Comparison of ENCODE assay signal across 22 cellular contexts in the genomic region with DNA sequence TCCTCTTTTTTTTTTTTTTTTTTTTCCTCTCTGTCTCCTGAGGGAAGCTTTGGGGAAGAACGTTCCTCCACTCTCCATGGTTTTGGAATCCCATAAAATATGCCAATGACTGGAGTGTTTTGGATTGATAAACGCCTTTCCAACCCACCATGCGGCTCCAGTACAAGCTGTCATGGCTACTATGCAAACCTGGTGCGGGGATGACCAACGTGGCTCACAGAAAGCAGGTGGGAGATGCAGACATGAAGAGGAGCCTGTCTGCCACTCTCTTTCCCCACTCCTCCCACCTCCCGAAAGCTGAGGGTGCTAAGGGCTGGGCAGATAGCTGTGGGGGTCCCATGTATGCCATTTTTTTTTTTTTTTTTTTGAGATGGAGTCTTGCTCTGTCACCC.
DNase-seq lines count a peak whose midpoint lies in the region; ATAC-seq and TF ChIP-seq lines count a peak whose summit lies in the region.
"Had no signal": no experiment of that assay in that cellular context is flagged by ENCODE, and none has a peak within 500 bp of the region (broad histone marks: within the 10 kb centered on the region; RNA-seq: fewer than 3 reads in every experiment).

No MANE protein-coding gene starts in this region.

- POLR2A ChIA-PET in CD8-positive, alpha-beta memory T cell (lab: Charles Lee), result no interaction called here

- no peak for TF ChIP-seq CTCF in brain (conservative IDR thresholded peaks at IDR 0.05)

- no peaks in the 10 kb centered on the region for H3K9me3 ChIP-seq in CD8-positive, alpha-beta memory T cell (ENCODE audit: low read length)
- H3K9me3 ChIP-seq in SK-N-MC (ENCODE audit: low read depth, low read length) (no peaks in the 10 kb centered on the region), T-helper 17 cell (ENCODE audit: control insufficient read depth, low read length, poor library complexity, severe bottlenecking) (no peaks in the 10 kb centered on the region)
- H3K9me3 ChIP-seq: BLaER1 had no signal

- no peak for DNase-seq in CD8-positive, alpha-beta memory T cell
- DNase-seq in SK-N-MC (ENCODE audit: low read depth, low spot score) (no peak), retina (peak; percentile 37), SKM-1 treated with dmso at 0.1 percent for 144 hours (lab: John Stamatoyannopoulos, UW; ENCODE audit: unreplicated experiment) (no peak), T-helper 17 cell (no peak)
- DNase-seq: CD4-positive, CD25-positive, alpha-beta regulatory T cell; CD8-positive, alpha-beta T cell; DMS 273 treated with DMSO at 0.1 percent for 48 hours; DMS79; EL; GDM1; H9; HFFc6 had no signal

- H3K4me1 Mint-ChIP-seq in CD8-positive, alpha-beta memory T cell, result peaks cover 0 to 3% (median 0%) of the 10 kb centered on the region in 3 donors
- peaks cover 44% of the 10 kb centered on the region for H3K4me1 Mint-ChIP-seq in brain
- peaks cover 7% of the 10 kb centered on the region for H3K4me1 Mint-ChIP-seq in T-helper 17 cell

- ATAC-seq in T-helper 17 cell (no peak), GM21825 (IDR thresholded peaks at IDR 0.05; ENCODE audit: unreplicated experiment) (no peak)
- ATAC-seq: CD8-positive, alpha-beta T cell; GM12878; GM23338; HCT116 had no signal

- no peaks in the 10 kb centered on the region for H3K9me3 Mint-ChIP-seq in CD8-positive, alpha-beta memory T cell
- peaks cover 0 to 4% (median 0%) of the 10 kb centered on the region in 5 experiments for H3K9me3 Mint-ChIP-seq in brain
- H3K9me3 Mint-ChIP-seq: CD4-positive, CD25-positive, alpha-beta regulatory T cell; CD8-positive, alpha-beta T cell; GM23338; H9; HFFc6 had no signal

- CTCF ChIA-PET in CD8-positive, alpha-beta memory T cell (lab: Charles Lee), result interaction anchor here (0.7 kb wide), 2 partner anchors 13 to 1464 kb away, joined by 3 read pairs; no protein-coding TSS in a partner anchor

- no peak overlapping the region for H3K4me3 ChIP-seq in CD8-positive, alpha-beta memory T cell (ENCODE audit: low read length)
- H3K4me3 ChIP-seq in SK-N-MC, result no peak overlapping the region
- H3K4me3 ChIP-seq: BLaER1, GM12878, GM23338 had no signal

- H3K27ac Mint-ChIP-seq in CD8-positive, alpha-beta memory T cell, result no peak overlapping the region
- H3K27ac Mint-ChIP-seq in brain, result peak overlapping the region in 3 of 5 experiments; percentile 76 to 95 (median 89)
- no peak overlapping the region for H3K27ac Mint-ChIP-seq in T-helper 17 cell
- H3K27ac Mint-ChIP-seq: B cell; CD4-positive, CD25-positive, alpha-beta regulatory T cell; CD8-positive, alpha-beta T cell; GM23338; HFFc6 had no signal

- H3K36me3 ChIP-seq in CD8-positive, alpha-beta memory T cell (ENCODE audit: insufficient read depth, low read length), result no peaks in the 10 kb centered on the region
- no peaks in the 10 kb centered on the region for H3K36me3 ChIP-seq in SK-N-MC (ENCODE audit: insufficient read depth, low read length)
- H3K36me3 ChIP-seq: BLaER1 had no signal

- peaks cover 20 to 62% of the 10 kb centered on the region in 2 donors for H3K27me3 Mint-ChIP-seq in CD8-positive, alpha-beta memory T cell
- H3K27me3 Mint-ChIP-seq in brain (peaks cover 14% of the 10 kb centered on the region), T-helper 17 cell (peaks cover 73% of the 10 kb centered on the region)

- H3K27ac ChIP-seq in CD8-positive, alpha-beta memory T cell (ENCODE audit: low read depth, low read length), result peak overlapping the region; percentile 73
- H3K27ac ChIP-seq in SK-N-MC, result no peak overlapping the region
- H3K27ac ChIP-seq: 22Rv1, BLaER1, C4-2B had no signal

- no peaks in the 10 kb centered on the region for H3K4me1 ChIP-seq in CD8-positive, alpha-beta memory T cell (ENCODE audit: insufficient read depth, low read length)

- no peaks in the 10 kb centered on the region for H3K36me3 Mint-ChIP-seq in CD8-positive, alpha-beta memory T cell
- H3K36me3 Mint-ChIP-seq in brain (no peaks in the 10 kb centered on the region), T-helper 17 cell (ENCODE audit: low read depth) (peaks cover 5% of the 10 kb centered on the region)
- H3K36me3 Mint-ChIP-seq: CD8-positive, alpha-beta T cell had no signal

- peak overlapping the region; percentile 23 for H3K9ac ChIP-seq in SK-N-MC (ENCODE audit: insufficient read length)
- H3K9ac ChIP-seq: BLaER1 had no signal

- no peak overlapping the region for H3K4me3 Mint-ChIP-seq in CD8-positive, alpha-beta memory T cell
- H3K4me3 Mint-ChIP-seq in brain (peak overlapping the region in 3 of 5 experiments; percentile 32 to 68 (median 56)), T-helper 17 cell (no peak overlapping the region)
- H3K4me3 Mint-ChIP-seq: B cell; CD4-positive, CD25-positive, alpha-beta regulatory T cell; CD8-positive, alpha-beta T cell; GM23338; H9; HFFc6 had no signal

- no peaks in the 10 kb centered on the region for H3K27me3 ChIP-seq in CD8-positive, alpha-beta memory T cell (ENCODE audit: insufficient read depth, low read length, poor library complexity, severe bottlenecking)
- H3K27me3 ChIP-seq: BLaER1 had no signal

Comparison
In these comparisons a context has a peak if more than half of its experiments do, and no peak if none do; other contexts are left out.
1. H3K27ac Mint-ChIP-seq: peak in brain (3 of 5); none in CD8-positive, alpha-beta memory T cell (0 of 8) and T-helper 17 cell (single experiment).
2. H3K4me3 Mint-ChIP-seq: peak in brain (3 of 5); none in CD8-positive, alpha-beta memory T cell (0 of 7) and T-helper 17 cell (single experiment).